ENCODE assay signal across 8 cellular contexts in genomic region chr12:92784795-92785562, GRCh38.
DNase-seq lines count a peak whose midpoint lies in the region; ATAC-seq and TF ChIP-seq lines count a peak whose summit lies in the region.

No MANE protein-coding gene starts in this region.

- peaks cover 0 to 3% of the 10 kb centered on the region in 2 donors for H3K36me3 ChIP-seq in gastrocnemius medialis

- peaks cover 20 to 29% of the 10 kb centered on the region in 2 donors for H3K4me1 ChIP-seq in gastrocnemius medialis

- peaks cover 2% of the 10 kb centered on the region for H3K4me1 Mint-ChIP-seq in activated naive CD4-positive, alpha-beta T cell treated with anti-CD3 and anti-CD28 coated beads for 36 hours (ENCODE audit: low read depth)

- intact Hi-C loops in activated naive CD4-positive, alpha-beta T cell treated with anti-CD3 and anti-CD28 coated beads for 36 hours (cut with micrococcal nuclease) = loop anchor here (1.0 to 5.0 kb wide), 7 partner anchors 142 to 1316 kb away; no protein-coding TSS in a partner anchor
- intact Hi-C loops in left ventricle myocardium superior (cut with micrococcal nuclease) (no loop called here), gastrocnemius medialis (cut with DNase I; ENCODE audit: low total_unique reads) (loop anchor here (5.0 kb wide), 3 partner anchors 142 to 632 kb away; partner anchors contain the start of gene EEA1)

- no peak overlapping the region for H3K4me3 Mint-ChIP-seq in activated naive CD4-positive, alpha-beta T cell treated with anti-CD3 and anti-CD28 coated beads for 36 hours

- peak; percentile 35 for DNase-seq in activated naive CD4-positive, alpha-beta T cell treated with anti-CD3 and anti-CD28 coated beads for 36 hours
- no peak for DNase-seq in activated naive CD4-positive, alpha-beta T cell (lab: John Stamatoyannopoulos, UW)
- DNase-seq in HL-60 (ENCODE audit: low read depth in 1 of 2, low spot score in 1 of 2) (peak; percentile 38 to 55), NCI-H526 treated with DMSO at 0.1 percent for 48 hours (lab: John Stamatoyannopoulos, UW) (peak; percentile 86), left ventricle myocardium superior (no peak), gastrocnemius medialis (peak in 1 of 2 donors; percentile 8)
- DNase-seq in activated naive CD4-positive, alpha-beta T cell treated with anti-CD3 and anti-CD28 coated beads, Interleukin-2, amount 50 U/mL, for 72 hours (ENCODE audit: low spot score in 2 of 2) = no peak

- peak; percentile 15 for TF ChIP-seq CTCF in HL-60 (IDR thresholded peaks at IDR 0.05; ENCODE audit: insufficient read depth, low read length)
- TF ChIP-seq CTCF in gastrocnemius medialis (IDR thresholded peaks at IDR 0.05 in 4 of 5, conservative IDR thresholded peaks at IDR 0.05 in 1 of 5) = peak; percentile 43 to 69 (median 67)

- ATAC-seq in GM21528 (IDR thresholded peaks at IDR 0.05; ENCODE audit: low FRiP score, unreplicated experiment) (peak; percentile 97), left ventricle myocardium superior (peak; percentile 94), gastrocnemius medialis (peak; percentile 95 to 98)
- ATAC-seq in activated naive CD4-positive, alpha-beta T cell treated with anti-CD3 and anti-CD28 coated beads, Interleukin-2, amount 50 U/mL, for 72 hours = peak; percentile 88 to 89

- no peaks in the 10 kb centered on the region for H3K9me3 ChIP-seq in gastrocnemius medialis

- H3K27ac Mint-ChIP-seq in activated naive CD4-positive, alpha-beta T cell treated with anti-CD3 and anti-CD28 coated beads for 36 hours = no peak overlapping the region
- peak overlapping the region in 1 of 2 donors; percentile 82 for H3K27ac Mint-ChIP-seq in activated naive CD4-positive, alpha-beta T cell treated with anti-CD3 and anti-CD28 coated beads, Interleukin-2, amount 50 U/mL, for 72 hours

- H3K27me3 ChIP-seq in HL-60 (ENCODE audit: insufficient read depth, poor library complexity, severe bottlenecking) = no peaks in the 10 kb centered on the region
- no peaks in the 10 kb centered on the region for H3K27me3 ChIP-seq in gastrocnemius medialis

- CTCF ChIA-PET in activated naive CD4-positive, alpha-beta T cell treated with anti-CD3 and anti-CD28 coated beads for 36 hours (lab: Charles Lee) = interaction anchor here (0.6 to 3.5 kb wide), 16 partner anchors 10 to 612 kb away, joined by 3 to 13 read pairs (median 4); no protein-coding TSS in a partner anchor

- peaks cover 8% of the 10 kb centered on the region for H3K36me3 Mint-ChIP-seq in activated naive CD4-positive, alpha-beta T cell treated with anti-CD3 and anti-CD28 coated beads for 36 hours (ENCODE audit: low read depth)
- H3K36me3 Mint-ChIP-seq in activated naive CD4-positive, alpha-beta T cell treated with anti-CD3 and anti-CD28 coated beads, Interleukin-2, amount 50 U/mL, for 72 hours = peaks cover 4 to 5% of the 10 kb centered on the region in 2 donors

- H3K27ac ChIP-seq in HL-60 (replicated peaks) (no peak overlapping the region), gastrocnemius medialis (peak overlapping the region; percentile 25 to 51 (median 32))

- TF ChIP-seq POLR2A in gastrocnemius medialis (IDR thresholded peaks at IDR 0.05) = no peak

- no peaks in the 10 kb centered on the region for H3K9me3 Mint-ChIP-seq in activated naive CD4-positive, alpha-beta T cell treated with anti-CD3 and anti-CD28 coated beads for 36 hours
- H3K9me3 Mint-ChIP-seq in activated naive CD4-positive, alpha-beta T cell treated with anti-CD3 and anti-CD28 coated beads, Interleukin-2, amount 50 U/mL, for 72 hours = no peaks in the 10 kb centered on the region

- no peaks in the 10 kb centered on the region for H3K27me3 Mint-ChIP-seq in activated naive CD4-positive, alpha-beta T cell treated with anti-CD3 and anti-CD28 coated beads for 36 hours (ENCODE audit: low read depth)

- H3K4me3 ChIP-seq in HL-60 (replicated peaks; ENCODE audit: insufficient read depth, low read length) = no peak overlapping the region
- H3K4me3 ChIP-seq in gastrocnemius medialis = no peak overlapping the region

- in situ Hi-C loops in gastrocnemius medialis (cut with MboI; ENCODE audit: low sequenced_read_pairs in 4 of 4) = loop anchor here (10.0 to 25.0 kb wide), 3 partner anchors 152 to 630 kb away; partner anchors contain the start of gene EEA1 (in 1 of the 4)

Comparison
In these comparisons a context has a peak if more than half of its experiments do, and no peak if none do; other contexts are left out.
1. DNase-seq: peak in activated naive CD4-positive, alpha-beta T cell treated with anti-CD3 and anti-CD28 coated beads for 36 hours (single experiment), HL-60 (2 of 2) and NCI-H526 treated with DMSO at 0.1 percent for 48 hours (single experiment); none in activated naive CD4-positive, alpha-beta T cell (0 of 4), activated naive CD4-positive, alpha-beta T cell treated with anti-CD3 and anti-CD28 coated beads, Interleukin-2, amount 50 U/mL, for 72 hours (0 of 2) and left ventricle myocardium superior (single experiment).
2. Peak in every context shown above with its lines, with median percentiles within 50 percentile points of each other: ATAC-seq.